In the genomic region with DNA sequence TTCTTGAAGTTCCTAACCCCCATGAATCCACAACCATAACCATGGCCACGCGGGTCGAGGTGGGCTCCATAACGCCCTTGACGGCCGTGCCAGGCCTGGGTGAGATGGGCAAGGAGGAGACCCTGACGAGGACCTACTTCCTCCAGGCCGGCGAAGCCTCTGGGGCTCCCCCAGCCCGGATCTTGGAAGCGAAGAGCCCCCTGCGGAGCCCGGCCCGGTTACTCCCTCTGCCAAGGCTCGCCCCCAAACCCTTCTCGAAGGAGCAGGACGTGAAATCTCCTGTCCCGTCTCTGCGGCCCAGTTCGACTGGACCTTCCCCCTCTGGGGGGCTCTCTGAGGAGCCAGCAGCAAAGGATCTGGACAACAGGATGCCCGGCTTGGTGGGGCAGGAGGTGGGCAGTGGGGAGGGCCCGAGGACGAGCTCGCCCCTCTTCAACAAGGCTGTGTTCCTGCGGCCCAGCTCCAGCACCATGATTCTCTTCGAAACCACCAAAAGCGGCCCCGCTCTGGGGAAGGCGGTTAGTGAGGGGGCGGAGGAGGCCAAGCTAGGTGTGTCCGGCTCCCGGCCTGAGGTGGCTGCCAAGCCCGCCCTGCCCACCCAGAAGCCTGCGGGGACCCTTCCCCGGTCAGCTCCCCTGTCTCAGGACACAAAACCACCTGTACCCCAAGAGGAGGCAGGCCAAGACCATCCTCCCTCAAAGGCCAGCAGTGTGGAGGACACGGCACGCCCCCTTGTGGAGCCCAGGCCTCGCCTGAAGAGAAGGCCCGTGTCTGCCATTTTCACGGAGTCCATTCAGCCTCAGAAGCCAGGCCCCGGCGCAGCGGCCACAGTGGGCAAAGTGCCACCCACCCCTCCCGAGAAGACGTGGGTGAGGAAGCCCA, we compare ENCODE assay signal across 8 cellular contexts.
DNase-seq lines count a peak whose midpoint lies in the region; ATAC-seq and TF ChIP-seq lines count a peak whose summit lies in the region.

No MANE protein-coding gene starts in this region.

- peak; percentile 33; the same call in 1 of the 2 replicates for TF ChIP-seq CTCF in GM12875 (IDR thresholded peaks at IDR 0.05; ENCODE audit: borderline replicate concordance, insufficient read depth, low read depth, low read length)
- peak in 3 of 6 experiments; percentile 33 to 38 (median 38) for TF ChIP-seq CTCF in Peyer's patch (IDR thresholded peaks at IDR 0.05)
- TF ChIP-seq CTCF in progenitor cell of endocrine pancreas (IDR thresholded peaks at IDR 0.05; ENCODE audit: unreplicated experiment), result peak; percentile 47

- H3K9me3 ChIP-seq in Peyer's patch, result no peaks in the 10 kb centered on the region

- peaks cover 0 to 16% (median 0%) of the 10 kb centered on the region in 3 donors for H3K36me3 ChIP-seq in Peyer's patch

- peaks cover 0 to 19% (median 4%) of the 10 kb centered on the region in 4 donors for H3K4me1 ChIP-seq in Peyer's patch

- no peak overlapping the region for H3K4me3 ChIP-seq in GM12875 (ENCODE audit: low read depth, low read length)
- H3K4me3 ChIP-seq in Peyer's patch, result no peak overlapping the region

- DNase-seq in Peyer's patch (peak in 2 of 3 donors; percentile 57 to 66), progenitor cell of endocrine pancreas (ENCODE audit: low spot score, unreplicated experiment) (no peak), NCI-H1092 treated with DMSO at 0.1 percent for 48 hours (lab: John Stamatoyannopoulos, UW) (no peak), NCI-H128 (lab: John Stamatoyannopoulos, UW; ENCODE audit: unreplicated experiment) (no peak), SW 1271 (lab: John Stamatoyannopoulos, UW) (no peak)

- no peaks in the 10 kb centered on the region for H3K27me3 Mint-ChIP-seq in progenitor cell of endocrine pancreas

- H3K27me3 ChIP-seq in Peyer's patch, result no peaks in the 10 kb centered on the region

- H3K4me3 Mint-ChIP-seq in progenitor cell of endocrine pancreas (ENCODE audit: low read depth), result no peak overlapping the region

- no peak for TF ChIP-seq POLR2A in Peyer's patch (IDR thresholded peaks at IDR 0.05)

- peaks cover 7% of the 10 kb centered on the region for H3K36me3 Mint-ChIP-seq in progenitor cell of endocrine pancreas (ENCODE audit: insufficient read depth)

- H3K27ac Mint-ChIP-seq in progenitor cell of endocrine pancreas, result peak overlapping the region; percentile 71

- ATAC-seq in esophagus mucosa, result peak; percentile 13
- no peak for ATAC-seq in GM21576 (IDR thresholded peaks at IDR 0.05; ENCODE audit: unreplicated experiment)

- H3K4me1 Mint-ChIP-seq in progenitor cell of endocrine pancreas (ENCODE audit: low read depth), result peaks cover 21% of the 10 kb centered on the region

- peak overlapping the region in 3 of 4 donors; percentile 37 to 92 (median 66) for H3K27ac ChIP-seq in Peyer's patch

- H3K9me3 Mint-ChIP-seq in progenitor cell of endocrine pancreas (ENCODE audit: low read depth), result no peaks in the 10 kb centered on the region

Comparison
In these comparisons a context has a peak if more than half of its experiments do, and no peak if none do; other contexts are left out.
1. DNase-seq: peak in Peyer's patch (2 of 3); none in progenitor cell of endocrine pancreas (single experiment), NCI-H1092 treated with DMSO at 0.1 percent for 48 hours (single experiment), NCI-H128 (single experiment) and SW 1271 (0 of 2).